Comparison of ENCODE assay signal across 38 cellular contexts in genomic region chr14:48473944-48474343, GRCh38.
"Had no signal": no experiment of that assay in that cellular context is flagged by ENCODE, and none has a peak within 500 bp of the region (broad histone marks: within the 10 kb centered on the region; RNA-seq: fewer than 3 reads in every experiment).

No MANE protein-coding gene starts in this region.

- H3K27ac Mint-ChIP-seq: activated naive CD4-positive, alpha-beta T cell treated with anti-CD3 and anti-CD28 coated beads for 36 hours; activated naive CD4-positive, alpha-beta T cell treated with anti-CD3 and anti-CD28 coated beads, Interleukin-2, amount 10 ng/mL, durations not matched to agents 7 days and 5 days; activated naive CD4-positive, alpha-beta T cell treated with anti-CD3 and anti-CD28 coated beads, Interleukin-2, amount 50 U/mL, for 24 hours; activated naive CD4-positive, alpha-beta T cell treated with anti-CD3 and anti-CD28 coated beads, Interleukin-2, amount 50 U/mL, for 72 hours; activated naive CD8-positive, alpha-beta T cell; activated naive CD8-positive, alpha-beta T cell treated with anti-CD3 and anti-CD28 coated beads for 36 hours; activated naive CD8-positive, alpha-beta T cell treated with anti-CD3 and anti-CD28 coated beads, Interleukin-2, amount 10 ng/mL, durations not matched to agents 7 days and 5 days; activated naive CD8-positive, alpha-beta T cell treated with anti-CD3 and anti-CD28 coated beads, Interleukin-2, amount 50 U/mL, for 24 hours; activated T-cell treated with anti-CD3 and anti-CD28 coated beads, Interleukin-2, amount 50 U/mL, for 24 hours; activated T-cell treated with anti-CD3 and anti-CD28 coated beads, Interleukin-2, amount 50 U/mL, for 72 hours; activated T-helper 1 cell treated with anti-CD3 and anti-CD28 coated beads, Interleukin-12 subunit alpha, Interleukin-12 subunit beta, Interleukin-2, Interleukin-4 antibody, amounts not matched to agents 30 ng/mL and 10 ng/mL and 1 ng/mL, durations not matched to agents 14 hours and 24 hours and 36 hours; activated T-helper 17 cell treated with anti-CD3 and anti-CD28 coated beads, Interleukin-2, amount 50 U/mL, for 72 hours; activated T-helper 2 cell treated with anti-CD3 and anti-CD28 coated beads, Interferon-gamma antibody, Interleukin-2, Interleukin-4, amounts not matched to agents 10 μg/mL and 5 μg/mL and 100 μg/mL, durations not matched to agents 14 hours and 24 hours and 36 hours; brain had no signal

- H3K4me3 Mint-ChIP-seq: activated naive CD4-positive, alpha-beta T cell treated with anti-CD3 and anti-CD28 coated beads for 36 hours; activated naive CD4-positive, alpha-beta T cell treated with anti-CD3 and anti-CD28 coated beads, Interleukin-2, amount 10 ng/mL, durations not matched to agents 7 days and 5 days; activated naive CD4-positive, alpha-beta T cell treated with anti-CD3 and anti-CD28 coated beads, Interleukin-2, amount 50 U/mL, for 24 hours; activated naive CD8-positive, alpha-beta T cell; activated naive CD8-positive, alpha-beta T cell treated with anti-CD3 and anti-CD28 coated beads for 36 hours; activated naive CD8-positive, alpha-beta T cell treated with anti-CD3 and anti-CD28 coated beads, Interleukin-2, amount 10 ng/mL, durations not matched to agents 7 days and 5 days; activated naive CD8-positive, alpha-beta T cell treated with anti-CD3 and anti-CD28 coated beads, Interleukin-2, amount 50 U/mL, for 24 hours; activated T-cell treated with anti-CD3 and anti-CD28 coated beads, Interleukin-2, amount 50 U/mL, for 24 hours; activated T-cell treated with anti-CD3 and anti-CD28 coated beads, Interleukin-2, amount 50 U/mL, for 4 hours; activated T-cell treated with anti-CD3 and anti-CD28 coated beads, Interleukin-2, amount 50 U/mL, for 72 hours; activated T-helper 1 cell treated with anti-CD3 and anti-CD28 coated beads, Interleukin-12 subunit alpha, Interleukin-12 subunit beta, Interleukin-2, Interleukin-4 antibody, amounts not matched to agents 30 ng/mL and 10 ng/mL and 1 ng/mL, durations not matched to agents 14 hours and 24 hours and 36 hours; activated T-helper 17 cell treated with anti-CD3 and anti-CD28 coated beads, Interleukin-2, amount 50 U/mL, for 72 hours; brain; central memory CD8-positive, alpha-beta T cell had no signal

- ATAC-seq: activated naive CD4-positive, alpha-beta T cell treated with anti-CD3 and anti-CD28 coated beads, Interleukin-2, amount 50 U/mL, for 72 hours; activated naive CD8-positive, alpha-beta T cell treated with anti-CD3 and anti-CD28 coated beads, Interleukin-2, amount 50 U/mL, for 24 hours; activated T-cell treated with anti-CD3 and anti-CD28 coated beads, Interleukin-2, amount 50 U/mL, for 4 hours; activated T-cell treated with anti-CD3 and anti-CD28 coated beads, Interleukin-2, amount 50 U/mL, for 72 hours; activated T-helper 17 cell treated with anti-CD3 and anti-CD28 coated beads, Interleukin-2, amount 50 U/mL, for 72 hours; body of pancreas had no signal

- H3K27ac ChIP-seq: adrenal gland, ascending aorta, body of pancreas, brain microvascular endothelial cell, breast epithelium, cardiac muscle cell had no signal

- H3K36me3 Mint-ChIP-seq: activated naive CD4-positive, alpha-beta T cell treated with anti-CD3 and anti-CD28 coated beads, Interleukin-2, amount 10 ng/mL, durations not matched to agents 7 days and 5 days; activated naive CD4-positive, alpha-beta T cell treated with anti-CD3 and anti-CD28 coated beads, Interleukin-2, amount 50 U/mL, for 24 hours; activated naive CD4-positive, alpha-beta T cell treated with anti-CD3 and anti-CD28 coated beads, Interleukin-2, amount 50 U/mL, for 72 hours; activated naive CD8-positive, alpha-beta T cell; activated naive CD8-positive, alpha-beta T cell treated with anti-CD3 and anti-CD28 coated beads for 36 hours; activated naive CD8-positive, alpha-beta T cell treated with anti-CD3 and anti-CD28 coated beads, Interleukin-2, amount 10 ng/mL, durations not matched to agents 7 days and 5 days; brain had no signal

- H3K9me3 ChIP-seq: ascending aorta, body of pancreas, breast epithelium had no signal

- H3K9me3 Mint-ChIP-seq: activated naive CD4-positive, alpha-beta T cell treated with anti-CD3 and anti-CD28 coated beads, Interleukin-2, amount 50 U/mL, for 24 hours; activated T-helper 17 cell treated with anti-CD3 and anti-CD28 coated beads, Interleukin-2, amount 50 U/mL, for 72 hours had no signal

- H3K27me3 Mint-ChIP-seq: activated naive CD4-positive, alpha-beta T cell treated with anti-CD3 and anti-CD28 coated beads, Interleukin-2, amount 10 ng/mL, durations not matched to agents 7 days and 5 days; activated naive CD4-positive, alpha-beta T cell treated with anti-CD3 and anti-CD28 coated beads, Interleukin-2, amount 50 U/mL, for 24 hours; activated naive CD8-positive, alpha-beta T cell; activated naive CD8-positive, alpha-beta T cell treated with anti-CD3 and anti-CD28 coated beads for 36 hours; activated naive CD8-positive, alpha-beta T cell treated with anti-CD3 and anti-CD28 coated beads, Interleukin-2, amount 10 ng/mL, durations not matched to agents 7 days and 5 days; activated naive CD8-positive, alpha-beta T cell treated with anti-CD3 and anti-CD28 coated beads, Interleukin-2, amount 50 U/mL, for 24 hours; activated T-cell treated with anti-CD3 and anti-CD28 coated beads, Interleukin-2, amount 50 U/mL, for 24 hours; activated T-helper 17 cell treated with anti-CD3 and anti-CD28 coated beads, Interleukin-2, amount 50 U/mL, for 72 hours; brain; central memory CD8-positive, alpha-beta T cell had no signal

- DNase-seq: activated effector memory CD4-positive, alpha-beta T cell treated with anti-CD3 and anti-CD28 coated beads, Interleukin-2, amount 50 U/mL, for 16 hours; activated effector memory CD4-positive, alpha-beta T cell treated with Interleukin-2 at 50 U/mL for 16 hours; activated gamma-delta T cell; activated gamma-delta T cell treated with Interleukin-2 at 50 U/mL for 16 hours; activated naive CD4-positive, alpha-beta T cell; activated naive CD4-positive, alpha-beta T cell treated with anti-CD3 and anti-CD28 coated beads for 36 hours; activated naive CD4-positive, alpha-beta T cell treated with anti-CD3 and anti-CD28 coated beads, Interleukin-2, amount 10 ng/mL, durations not matched to agents 7 days and 5 days; activated naive CD4-positive, alpha-beta T cell treated with anti-CD3 and anti-CD28 coated beads, Interleukin-2, amount 50 U/mL, for 16 hours; activated naive CD4-positive, alpha-beta T cell treated with Interleukin-2 at 50 U/mL for 16 hours; activated naive CD8-positive, alpha-beta T cell treated with anti-CD3 and anti-CD28 coated beads for 36 hours; activated naive CD8-positive, alpha-beta T cell treated with anti-CD3 and anti-CD28 coated beads, Interleukin-2, amount 10 ng/mL, durations not matched to agents 7 days and 5 days; activated naive CD8-positive, alpha-beta T cell treated with anti-CD3 and anti-CD28 coated beads, Interleukin-2, amount 50 U/mL, for 24 hours; activated T-cell treated with anti-CD3 and anti-CD28 coated beads, Interleukin-2, amount 50 U/mL, for 1 hour; activated T-cell treated with anti-CD3 and anti-CD28 coated beads, Interleukin-2, amount 50 U/mL, for 24 hours; activated T-cell treated with anti-CD3 and anti-CD28 coated beads, Interleukin-2, amount 50 U/mL, for 4 hours; activated T-cell treated with anti-CD3 and anti-CD28 coated beads, Interleukin-2, amount 50 U/mL, for 48 hours; activated T-cell treated with anti-CD3 and anti-CD28 coated beads, Interleukin-2, amount 50 U/mL, for 72 hours; adrenal gland; amniotic stem cell; amygdala; anterior cingulate cortex; aorta; body of pancreas; brain microvascular endothelial cell; caudate nucleus; central memory CD4-positive, alpha-beta T cell; cerebellar nuclear complex had no signal

- H3K4me1 ChIP-seq: adrenal gland, ascending aorta, body of pancreas, breast epithelium had no signal

- H3K36me3 ChIP-seq: adrenal gland, ascending aorta, brain microvascular endothelial cell, breast epithelium, cardiac muscle cell had no signal

- H3K4me1 Mint-ChIP-seq: activated naive CD4-positive, alpha-beta T cell treated with anti-CD3 and anti-CD28 coated beads, Interleukin-2, amount 10 ng/mL, durations not matched to agents 7 days and 5 days; activated naive CD4-positive, alpha-beta T cell treated with anti-CD3 and anti-CD28 coated beads, Interleukin-2, amount 50 U/mL, for 24 hours; activated naive CD8-positive, alpha-beta T cell treated with anti-CD3 and anti-CD28 coated beads for 36 hours; activated naive CD8-positive, alpha-beta T cell treated with anti-CD3 and anti-CD28 coated beads, Interleukin-2, amount 10 ng/mL, durations not matched to agents 7 days and 5 days; activated naive CD8-positive, alpha-beta T cell treated with anti-CD3 and anti-CD28 coated beads, Interleukin-2, amount 50 U/mL, for 24 hours; activated T-helper 17 cell treated with anti-CD3 and anti-CD28 coated beads, Interleukin-2, amount 50 U/mL, for 72 hours; brain; central memory CD8-positive, alpha-beta T cell had no signal

- H3K4me3 ChIP-seq: adrenal gland, ascending aorta, body of pancreas, breast epithelium, cardiac muscle cell had no signal

- H3K27me3 ChIP-seq: adrenal gland, ascending aorta, body of pancreas, brain microvascular endothelial cell, breast epithelium, cardiac muscle cell had no signal
